10 cellular contexts compared by ENCODE assay signal in genomic region chr12:89882051-89882450, GRCh38.
DNase-seq lines count a peak whose midpoint lies in the region; ATAC-seq and TF ChIP-seq lines count a peak whose summit lies in the region.
"Had no signal": no experiment of that assay in that cellular context is flagged by ENCODE, and none has a peak within 500 bp of the region (broad histone marks: within the 10 kb centered on the region; RNA-seq: fewer than 3 reads in every experiment).

No MANE protein-coding gene starts in this region.

- no peaks in the 10 kb centered on the region for H3K9me3 ChIP-seq in vagina

- no peak overlapping the region for H3K27ac ChIP-seq in mesendoderm (ENCODE audit: low read depth, low read length)
- no peak overlapping the region for H3K27ac ChIP-seq in coronary artery
- no peak overlapping the region for H3K27ac ChIP-seq in vagina

- no peak for TF ChIP-seq POLR2A in vagina (IDR thresholded peaks at IDR 0.05)

- intact Hi-C loops in vagina (cut with DNase I), result no loop called here

- no peak overlapping the region for H3K56ac ChIP-seq in mesendoderm (ENCODE audit: low read length)

- H2AK5ac ChIP-seq in mesendoderm (ENCODE audit: low read length), result no peak overlapping the region

- no peaks in the 10 kb centered on the region for H3K79me1 ChIP-seq in mesendoderm (ENCODE audit: low read length)

- H3K9ac ChIP-seq in mesendoderm (ENCODE audit: low read length), result no peak overlapping the region

- no peak for TF ChIP-seq CTCF in coronary artery (IDR thresholded peaks at IDR 0.05)
- no peak for TF ChIP-seq CTCF in vagina (IDR thresholded peaks at IDR 0.05)

- ATAC-seq in GM18498 (IDR thresholded peaks at IDR 0.05; ENCODE audit: unreplicated experiment), result peak; percentile 38
- ATAC-seq in GM21528 (IDR thresholded peaks at IDR 0.05; ENCODE audit: low FRiP score, unreplicated experiment), result peak; percentile 45
- ATAC-seq: K562 had no signal

- H3K4me3 ChIP-seq in mesendoderm (ENCODE audit: low read length) (no peak overlapping the region), coronary artery (no peak overlapping the region), vagina (no peak overlapping the region)
- H3K4me3 ChIP-seq: K562 had no signal

- no peak overlapping the region for H2BK5ac ChIP-seq in mesendoderm (ENCODE audit: low read length)

- H3K27me3 ChIP-seq in mesendoderm (ENCODE audit: insufficient read depth, low read length, poor library complexity) (no peaks in the 10 kb centered on the region), vagina (no peaks in the 10 kb centered on the region)

- no peak overlapping the region for H3K23ac ChIP-seq in mesendoderm (ENCODE audit: low read length)

- H3K4me1 ChIP-seq in mesendoderm (ENCODE audit: control insufficient read depth, low read depth, low read length) (no peaks in the 10 kb centered on the region), vagina (no peaks in the 10 kb centered on the region)

- H2BK120ac ChIP-seq in mesendoderm (ENCODE audit: low read depth, low read length), result no peak overlapping the region

- no peak overlapping the region for H2BK15ac ChIP-seq in mesendoderm (replicated peaks; ENCODE audit: low read depth)

- no peak overlapping the region for H4K8ac ChIP-seq in mesendoderm (ENCODE audit: low read depth, low read length)

- DNase-seq in NAMALWA (ENCODE audit: low spot score) (peak; percentile 10), mesendoderm (peak; percentile 23), coronary artery (ENCODE audit: low spot score) (no peak), vagina (ENCODE audit: extremely low spot score in 2 of 2) (no peak), cerebellar cortex (ENCODE audit: low spot score) (no peak), NCI-H1436 (lab: John Stamatoyannopoulos, UW) (no peak)
- DNase-seq: dermis blood vessel endothelial cell had no signal

- no peaks in the 10 kb centered on the region for H3K36me3 ChIP-seq in mesendoderm (ENCODE audit: control insufficient read depth, insufficient read depth, low read length)
- no peaks in the 10 kb centered on the region for H3K36me3 ChIP-seq in vagina

- H4K5ac ChIP-seq in mesendoderm (ENCODE audit: low read length), result no peak overlapping the region

- no peaks in the 10 kb centered on the region for H3K79me2 ChIP-seq in mesendoderm (ENCODE audit: control insufficient read depth, insufficient read depth, low read length)

- no peak overlapping the region for H3K18ac ChIP-seq in mesendoderm (ENCODE audit: low read length)

- no peak overlapping the region for H3K4me2 ChIP-seq in mesendoderm (ENCODE audit: low read length)

- no peak overlapping the region for H3K4ac ChIP-seq in mesendoderm (ENCODE audit: low read depth, low read length)

Comparison
In these comparisons a context has a peak if more than half of its experiments do, and no peak if none do; other contexts are left out.
1. DNase-seq: peak in NAMALWA (single experiment) and mesendoderm (single experiment); none in coronary artery (single experiment), vagina (0 of 2), cerebellar cortex (single experiment) and NCI-H1436 (single experiment).